Comparison of ENCODE assay signal across 9 cellular contexts in the genomic region with DNA sequence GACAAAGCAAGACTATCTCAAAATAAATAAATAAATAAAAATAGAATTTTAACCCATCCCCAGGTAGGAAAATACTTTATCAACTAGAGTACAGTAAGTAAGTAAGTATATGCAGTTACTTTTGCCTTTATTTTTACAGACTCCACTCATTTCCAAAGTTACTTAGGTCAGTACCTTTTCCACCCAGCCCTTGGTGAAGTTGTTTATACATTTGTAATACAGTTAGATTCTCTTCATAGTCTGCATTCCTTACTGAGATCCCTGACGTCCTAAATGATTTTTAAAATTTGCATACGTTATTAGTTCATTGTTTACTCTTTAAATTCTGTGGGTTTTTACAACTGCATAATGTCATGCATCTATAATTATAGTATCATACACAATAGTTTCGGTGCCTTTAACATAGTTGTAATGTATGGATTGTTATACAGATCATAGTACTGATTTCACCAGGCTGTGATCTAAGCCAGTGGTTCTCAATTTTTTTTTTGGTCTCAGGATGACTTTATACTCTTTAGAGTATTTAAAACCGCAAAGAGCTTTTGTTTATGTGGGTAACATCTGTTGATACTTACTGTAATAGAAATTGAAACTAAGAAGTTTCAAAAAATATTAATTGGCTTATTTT. TPM values are rescaled to one million over a fixed set of nuclear protein-coding genes. Genes with fewer than 3 reads are reported as not detected.
DNase-seq lines count a peak whose midpoint lies in the region; ATAC-seq and TF ChIP-seq lines count a peak whose summit lies in the region.
"Had no signal": no experiment of that assay in that cellular context is flagged by ENCODE, and none has a peak within 500 bp of the region (broad histone marks: within the 10 kb centered on the region; RNA-seq: fewer than 3 reads in every experiment).

No MANE protein-coding gene starts in this region.

- H3K9me2 ChIP-seq in OCI-LY7 (ENCODE audit: insufficient read depth, low read length) = no peaks in the 10 kb centered on the region

- no peak for TF ChIP-seq CTCF in OCI-LY7 (conservative IDR thresholded peaks at IDR 0.05; ENCODE audit: low read length)

- peaks cover 60% of the 10 kb centered on the region for H3K79me2 ChIP-seq in OCI-LY7 (ENCODE audit: insufficient read depth, low read depth, low read length)

- intact Hi-C loops in OCI-LY7 (cut with micrococcal nuclease; ENCODE audit: unreplicated experiment) = no loop called here
- intact Hi-C loops in sciatic nerve (cut with DNase I) = no loop called here

- H4K20me1 ChIP-seq in OCI-LY7 (ENCODE audit: insufficient read depth, low read length) = no peaks in the 10 kb centered on the region

- DNase-seq in OCI-LY7 (ENCODE audit: low spot score) (no peak), sciatic nerve (ENCODE audit: low spot score) (no peak), SJCRH30 (no peak), NCI-H2107 treated with DMSO at 0.1 percent for 48 hours (lab: John Stamatoyannopoulos, UW; ENCODE audit: unreplicated experiment) (no peak)
- DNase-seq in stimulated activated CD4-positive, alpha-beta T cell treated with anti-CD3 and anti-CD28 coated beads, Interleukin-1b, Interleukin-23, amount 100 ng/mL, for 48 hours = no peak
- DNase-seq: anterior cingulate cortex, upper lobe of right lung had no signal

- H2AFZ ChIP-seq in OCI-LY7 (ENCODE audit: low read length) = no peak overlapping the region

- H3K36me3 ChIP-seq in OCI-LY7 (ENCODE audit: insufficient read depth, low read length) (peaks cover 63% of the 10 kb centered on the region), SJCRH30 (0 out of 2 replicates have a peak, but pooled peaks cover 2% of the 10 kb centered on the region)
- H3K36me3 ChIP-seq: upper lobe of right lung had no signal

- no peaks in the 10 kb centered on the region for H3K9me3 ChIP-seq in OCI-LY7 (ENCODE audit: low read length)
- H3K9me3 ChIP-seq in SJCRH30 (replicated peaks) = no peaks in the 10 kb centered on the region
- H3K9me3 ChIP-seq: upper lobe of right lung had no signal

- POLR2A ChIA-PET in OCI-LY7 (lab: Charles Lee) = interaction anchor here (0.5 to 1.6 kb wide), 8 partner anchors 9 to 325 kb away, joined by 3 to 11 read pairs (median 3); no protein-coding TSS in a partner anchor

- ATAC-seq in GM18873 (IDR thresholded peaks at IDR 0.05; ENCODE audit: low FRiP score, unreplicated experiment) (peak; percentile 81), HG02678 (IDR thresholded peaks at IDR 0.05; ENCODE audit: unreplicated experiment) (peak; percentile 93), sciatic nerve (peak; percentile 61)
- ATAC-seq: upper lobe of right lung had no signal

- peak overlapping the region; percentile 52 for H3K4me2 ChIP-seq in OCI-LY7 (ENCODE audit: low read length)

- H3K4me1 ChIP-seq in OCI-LY7 (ENCODE audit: insufficient read depth, low read length, poor library complexity, severe bottlenecking) (peaks cover 33% of the 10 kb centered on the region), SJCRH30 (no peaks in the 10 kb centered on the region)

- H3K27me3 ChIP-seq in SJCRH30 = no peaks in the 10 kb centered on the region
- H3K27me3 ChIP-seq: upper lobe of right lung had no signal

- no TSS peak for BruUV-seq in OCI-LY7 (replicated peaks; lab: Mats Ljungman, UMichigan)

- CTCF ChIA-PET in OCI-LY7 (lab: Charles Lee; ENCODE audit: unreplicated experiment) = no interaction called here

- H3K4me3 ChIP-seq in OCI-LY7 (ENCODE audit: low read depth, low read length, poor library complexity, severe bottlenecking) (no peak overlapping the region), SJCRH30 (no peak overlapping the region)
- H3K4me3 ChIP-seq: upper lobe of right lung had no signal

- H3K27ac ChIP-seq in OCI-LY7 (ENCODE audit: low read depth, low read length, poor library complexity, severe bottlenecking) (peak overlapping the region; percentile 42), SJCRH30 (no peak overlapping the region)
- H3K27ac ChIP-seq: upper lobe of right lung had no signal

RNA-seq across cellular contexts. Expression of a gene that starts 10.4 kb away (rescaled TPM):
- total RNA-seq in OCI-LY7 (2014; rRNA removed; shearing (Covaris generic)) = 22.0 and 23.3 TPM in 2 replicates
- 41.3 and 41.7 TPM in 2 replicates for total RNA-seq in OCI-LY7 (2022)
- 18.9 TPM for total RNA-seq in sciatic nerve
- total RNA-seq in SJCRH30 (2014; rRNA removed; shearing (Covaris generic)) = 8.9 and 10.9 TPM in 2 replicates

RNA-seq across cellular contexts. Expression of a gene that starts 10.6 kb away (rescaled TPM):
- 5.4 and 9.6 TPM in 2 replicates for total RNA-seq in OCI-LY7 (2014; rRNA removed; shearing (Covaris generic))
- total RNA-seq in OCI-LY7 (2022) (26.7 and 28.6 TPM in 2 replicates), sciatic nerve (83.6 TPM)
- 2.4 and 3.3 TPM in 2 replicates for total RNA-seq in SJCRH30 (2014; rRNA removed; shearing (Covaris generic))

RNA-seq across cellular contexts. Expression of a gene that starts 41.3 kb away (rescaled TPM):
- total RNA-seq in OCI-LY7 (2014; rRNA removed; shearing (Covaris generic)) = 29.9 and 32.8 TPM in 2 replicates
- total RNA-seq in OCI-LY7 (2022) (56.1 and 59.8 TPM in 2 replicates), sciatic nerve (55.2 TPM)
- total RNA-seq in SJCRH30 (2014; rRNA removed; shearing (Covaris generic)) = not detected in 2 replicates

Comparison
In these comparisons a context has a peak if more than half of its experiments do, and no peak if none do; other contexts are left out.
1. RNA of a gene that starts 41.3 kb away (total RNA-seq): 29.9 to 59.8 TPM in OCI-LY7 and 55.2 TPM in sciatic nerve (single experiment); not detected in SJCRH30; every median in the first group is over 10 times any median in the second.
2. Peak in every context shown above with its lines, with median percentiles within 50 percentile points of each other: ATAC-seq.